ENCODE assay signal across 27 cellular contexts in the genomic region with DNA sequence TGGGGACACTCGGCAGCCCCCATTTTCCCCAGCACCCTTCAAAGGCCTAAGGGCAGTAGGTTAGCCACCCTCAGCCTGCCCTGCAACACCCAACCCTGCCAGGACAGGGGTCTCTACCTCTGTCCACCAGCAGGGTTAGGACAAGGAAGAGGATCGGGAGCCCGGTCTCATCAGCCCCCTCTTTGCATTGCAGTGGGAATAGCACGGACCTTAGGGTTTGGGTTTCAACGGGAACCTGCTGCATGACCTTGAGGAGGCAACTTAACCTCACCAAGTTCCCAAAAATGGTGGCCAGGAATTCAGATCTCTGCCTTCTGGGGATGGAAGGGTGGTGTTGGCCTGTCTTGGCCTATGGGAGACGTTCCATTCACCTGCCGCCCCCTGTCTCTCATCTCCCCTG. TPM values are rescaled to one million over a fixed set of nuclear protein-coding genes. Genes with fewer than 3 reads are reported as not detected.
DNase-seq lines count a peak whose midpoint lies in the region; ATAC-seq and TF ChIP-seq lines count a peak whose summit lies in the region.
"Had no signal": no experiment of that assay in that cellular context is flagged by ENCODE, and none has a peak within 500 bp of the region (broad histone marks: within the 10 kb centered on the region; RNA-seq: fewer than 3 reads in every experiment).

No MANE protein-coding gene starts in this region.

- H2AFZ ChIP-seq in GM23338 (no peak overlapping the region), osteoblast (ENCODE audit: low read length) (no peak overlapping the region)
- H2AFZ ChIP-seq: GM23248 had no signal

- H4K20me1 ChIP-seq in GM23338 (replicated peaks; ENCODE audit: insufficient read depth) (no peaks in the 10 kb centered on the region), osteoblast (ENCODE audit: insufficient read depth, low read length) (no peaks in the 10 kb centered on the region)

- H3K9me3 Mint-ChIP-seq in GM23338 = no peaks in the 10 kb centered on the region
- H3K9me3 Mint-ChIP-seq: CD8-positive, alpha-beta memory T cell; IgD-negative memory B cell had no signal

- H3K27me3 ChIP-seq in GM23338 (ENCODE audit: insufficient read depth) (no peaks in the 10 kb centered on the region), osteoblast (ENCODE audit: insufficient read depth, low read length) (peaks cover 10% of the 10 kb centered on the region), left lung (peaks cover 0 to 51% of the 10 kb centered on the region in 2 donors)
- H3K27me3 ChIP-seq: BE2C had no signal

- H3K9me3 ChIP-seq in osteoblast (ENCODE audit: low read depth, low read length) = no peaks in the 10 kb centered on the region
- H3K9me3 ChIP-seq in left lung = no peaks in the 10 kb centered on the region
- H3K9me3 ChIP-seq: BE2C, SJSA1 had no signal

- H3K4me1 ChIP-seq in GM23338 (ENCODE audit: insufficient read depth) = no peaks in the 10 kb centered on the region
- H3K4me1 ChIP-seq in osteoblast (ENCODE audit: insufficient read depth, low read length) = no peaks in the 10 kb centered on the region
- H3K4me1 ChIP-seq in left lung = no peaks in the 10 kb centered on the region
- H3K4me1 ChIP-seq: SJSA1 had no signal

- DNase-seq in GM23338 (ENCODE audit: low spot score) (peak; percentile 60), caudate nucleus (lab: John Stamatoyannopoulos, UW) (no peak), iPS-NIHi11 (ENCODE audit: low spot score) (peak; percentile 62), osteoblast (ENCODE audit: insufficient read length, low spot score, missing footprints) (peak; percentile 81), SW 1271 (lab: John Stamatoyannopoulos, UW) (no peak), left lung (no peak)
- DNase-seq in activated effector memory CD4-positive, alpha-beta T cell treated with Interleukin-2 at 50 U/mL for 16 hours = no peak
- DNase-seq: 8988T; ACHN; BE2C; Calu3; CD8-positive, alpha-beta memory T cell; DMS79 treated with DMSO at 0.1 percent for 48 hours; GF-D8; GM23248; NCI-H1048; NCI-H1694; NCI-H2081; NCI-H2227 treated with DMSO at 0.1 percent for 48 hours; NCI-H510A; Right ventricle myocardium superior; RPMI8226 had no signal

- H3K27ac ChIP-seq in GM23338 (ENCODE audit: low read depth) (no peak overlapping the region), caudate nucleus (ENCODE audit: low read depth, low read length) (peak overlapping the region; percentile 96), osteoblast (ENCODE audit: low read depth, low read length) (no peak overlapping the region), left lung (no peak overlapping the region)
- H3K27ac ChIP-seq: GM23248, SJSA1 had no signal

- intact Hi-C loops in left lung (cut with DNase I) = no loop called here

- no peak overlapping the region for H3K4me3 Mint-ChIP-seq in GM23338
- H3K4me3 Mint-ChIP-seq: CD14-positive monocyte, IgD-negative memory B cell had no signal

- H3K9me2 ChIP-seq in GM23338 (ENCODE audit: insufficient read depth) = no peaks in the 10 kb centered on the region

- H3F3A ChIP-seq in GM23338 (replicated peaks; ENCODE audit: low read depth) = no peaks in the 10 kb centered on the region

- H3K4me2 ChIP-seq in GM23338 (no peak overlapping the region), osteoblast (ENCODE audit: insufficient read depth, low read length) (no peak overlapping the region)

- peaks cover 20% of the 10 kb centered on the region for H3K27me3 Mint-ChIP-seq in GM23338 (ENCODE audit: insufficient read depth, low read depth, poor library complexity)

- no peak overlapping the region for H3K4me3 ChIP-seq in GM23338
- H3K4me3 ChIP-seq in osteoblast (ENCODE audit: insufficient read depth, low read length) = no peak overlapping the region
- H3K4me3 ChIP-seq in left lung = no peak overlapping the region
- H3K4me3 ChIP-seq: GM23248, SJSA1 had no signal

- H3K27ac Mint-ChIP-seq in GM23338 = no peak overlapping the region
- H3K27ac Mint-ChIP-seq: CD14-positive monocyte; CD8-positive, alpha-beta memory T cell; IgD-negative memory B cell had no signal

- H3K4me1 Mint-ChIP-seq in GM23338 = no peaks in the 10 kb centered on the region
- H3K4me1 Mint-ChIP-seq: CD14-positive monocyte, IgD-negative memory B cell had no signal

- TF ChIP-seq CTCF in GM23338 (conservative IDR thresholded peaks at IDR 0.05; ENCODE audit: low read depth in 2 of 2) (peak in 1 of 2 experiments; percentile 33; a peak in 2 of 4 replicates), osteoblast (IDR thresholded peaks at IDR 0.05; ENCODE audit: extremely low read depth, low read depth, low read length) (no peak), left lung (IDR thresholded peaks at IDR 0.05) (no peak)

- no peaks in the 10 kb centered on the region for H3K36me3 Mint-ChIP-seq in GM23338 (ENCODE audit: low read depth)
- H3K36me3 Mint-ChIP-seq: CD14-positive monocyte; CD8-positive, alpha-beta memory T cell; IgD-negative memory B cell had no signal

- H3K36me3 ChIP-seq in GM23338 (ENCODE audit: insufficient read depth) (no peaks in the 10 kb centered on the region), osteoblast (ENCODE audit: insufficient read depth, low read length) (no peaks in the 10 kb centered on the region), left lung (no peaks in the 10 kb centered on the region)
- H3K36me3 ChIP-seq: BE2C, SJSA1 had no signal

- peak; percentile 81 for ATAC-seq in GM23338
- ATAC-seq in GM21447 (IDR thresholded peaks at IDR 0.05; ENCODE audit: unreplicated experiment) = no peak
- ATAC-seq in left lung = no peak
- ATAC-seq: HCT116 had no signal

- H3K79me2 ChIP-seq in GM23338 (replicated peaks; ENCODE audit: insufficient read depth) (no peaks in the 10 kb centered on the region), osteoblast (ENCODE audit: insufficient read depth, low read length) (no peaks in the 10 kb centered on the region)

TF ChIP-seq in GM23338, 12 proteins besides CTCF, POLR2A, EP300 and RAD21:
- TF ChIP-seq CREB1 (CRISPR knock-in tag; IDR thresholded peaks at IDR 0.05; ENCODE audit: low read depth) (no peak), ZNF331 (CRISPR knock-in tag; IDR thresholded peaks at IDR 0.05; ENCODE audit: low read depth) (no peak), POLR2AphosphoS5 (IDR thresholded peaks at IDR 0.05; ENCODE audit: low read depth) (no peak), REST (IDR thresholded peaks at IDR 0.05; ENCODE audit: unreplicated experiment) (no peak), ETS1 (IDR thresholded peaks at IDR 0.05) (no peak), JUNB (IDR thresholded peaks at IDR 0.05; ENCODE audit: unreplicated experiment) (no peak), STAT1 (IDR thresholded peaks at IDR 0.05; ENCODE audit: unreplicated experiment) (no peak), NANOG (IDR thresholded peaks at IDR 0.05; ENCODE audit: borderline replicate concordance) (no peak), EZH2 (IDR thresholded peaks at IDR 0.05; ENCODE audit: low read depth, unreplicated experiment) (no peak)

RNA-seq across cellular contexts. Expression of gene SPPL2C, which starts 20.2 kb away (rescaled TPM):
- 0.14 TPM in 1 of 2 replicates, not detected in the other for total RNA-seq in GM23338 (2014; rRNA removed; shearing (Covaris generic))
- polyA plus RNA-seq in GM23338 (2016; fragmentation: Nextera tagmentation; extraction: Ambion mirVana) = not detected in 2 replicates
- total RNA-seq in osteoblast (not detected in 2 replicates), left lung (not detected)
- total RNA-seq: Calu3; CD8-positive, alpha-beta memory T cell; GM23248; Right ventricle myocardium superior; SJSA1 had no signal
- polyA plus RNA-seq: CD14-positive monocyte; CD8-positive, alpha-beta memory T cell; GM23248; IgD-negative memory B cell had no signal

RNA-seq across cellular contexts. Expression of gene CRHR1, which starts 40.4 kb away (rescaled TPM):
- 0.70 and 0.76 TPM in 2 replicates for total RNA-seq in GM23338 (2014; rRNA removed; shearing (Covaris generic))
- 0.09 and 0.19 TPM in 2 replicates for polyA plus RNA-seq in GM23338 (2016; fragmentation: Nextera tagmentation; extraction: Ambion mirVana)
- total RNA-seq in osteoblast (not detected in 2 replicates), left lung (not detected)
- total RNA-seq: Calu3; CD8-positive, alpha-beta memory T cell; GM23248; Right ventricle myocardium superior; SJSA1 had no signal
- polyA plus RNA-seq: CD14-positive monocyte; CD8-positive, alpha-beta memory T cell; GM23248; IgD-negative memory B cell had no signal

Comparison
In these comparisons a context has a peak if more than half of its experiments do, and no peak if none do; other contexts are left out.
1. DNase-seq: peak in GM23338 (single experiment), iPS-NIHi11 (single experiment) and osteoblast (single experiment); none in caudate nucleus (0 of 61), SW 1271 (0 of 2), left lung (0 of 2) and activated effector memory CD4-positive, alpha-beta T cell treated with Interleukin-2 at 50 U/mL for 16 hours (single experiment).